Comparison of ENCODE assay signal across 18 cellular contexts in genomic region chr11:44901120-44901519, GRCh38. TPM values are rescaled to one million over a fixed set of nuclear protein-coding genes. Genes with fewer than 3 reads are reported as not detected.
A peak's percentile ranks its signal among the peaks of the same experiment; 100 is the strongest.
DNase-seq lines count a peak whose midpoint lies in the region; FAIRE-seq and TF ChIP-seq lines count a peak whose summit lies in the region.
"Had no signal": no experiment of that assay in that cellular context is flagged by ENCODE, and none has a peak within 500 bp of the region (broad histone marks: within the 10 kb centered on the region; RNA-seq: fewer than 3 reads in every experiment).

No MANE protein-coding gene starts in this region.

- H3K36me3 ChIP-seq in HEK293 (ENCODE audit: control insufficient read depth in 2 of 2, insufficient read depth in 1 of 2, low read length in 2 of 2) (no peaks in the 10 kb centered on the region), H1 (ENCODE audit: control insufficient read depth in 2 of 4, insufficient read depth in 4 of 4, low read length in 3 of 4) (no peaks in the 10 kb centered on the region), osteoblast (ENCODE audit: insufficient read depth, low read length) (no peaks in the 10 kb centered on the region)

- H3K27ac ChIP-seq in H9 (ENCODE audit: insufficient read length, low read depth, low read length) (no peak overlapping the region), HEK293 (ENCODE audit: extremely low read depth, low read depth, low read length) (no peak overlapping the region), H1 (ENCODE audit: low read depth, low read length) (no peak overlapping the region), osteoblast (ENCODE audit: low read depth, low read length) (no peak overlapping the region)

- H3K23ac ChIP-seq in H9 (ENCODE audit: insufficient read length, low read depth, low read length) (no peak overlapping the region), H1 (ENCODE audit: insufficient read length) (no peak overlapping the region)

- H2BK5ac ChIP-seq in H9 (ENCODE audit: insufficient read length, low read length), result no peak overlapping the region
- H2BK5ac ChIP-seq in H1 (ENCODE audit: low read depth, low read length), result no peak overlapping the region

- no peaks in the 10 kb centered on the region for H4K20me1 ChIP-seq in H9 (ENCODE audit: control insufficient read depth, insufficient read depth, insufficient read length)
- H4K20me1 ChIP-seq in H1 (replicated peaks in 1 of 2; ENCODE audit: control insufficient read depth in 1 of 2, insufficient read depth in 2 of 2, low read length in 2 of 2), result no peaks in the 10 kb centered on the region
- no peaks in the 10 kb centered on the region for H4K20me1 ChIP-seq in osteoblast (ENCODE audit: insufficient read depth, low read length)

- H3K27me3 Mint-ChIP-seq in H9 (ENCODE audit: low read depth), result peaks cover 2% of the 10 kb centered on the region; the same call in 1 of the 2 replicates
- H3K27me3 Mint-ChIP-seq: CD4-positive, alpha-beta memory T cell had no signal

- H3K79me2 ChIP-seq in H9 (ENCODE audit: insufficient read depth, low read length) (no peaks in the 10 kb centered on the region), H1 (ENCODE audit: control insufficient read depth in 1 of 2, insufficient read depth in 2 of 2, low read length in 2 of 2) (no peaks in the 10 kb centered on the region), osteoblast (ENCODE audit: insufficient read depth, low read length) (no peaks in the 10 kb centered on the region)

- H3K18ac ChIP-seq in H9 (ENCODE audit: insufficient read length, low read depth, low read length), result no peak overlapping the region
- H3K18ac ChIP-seq in H1 (ENCODE audit: extremely low read depth, low read length), result no peak overlapping the region

- CTCF ChIA-PET in HEK293 (lab: Yijun Ruan, JAX) (interaction anchor here (1.1 to 1.8 kb wide), 2 partner anchors 10 to 26 kb away, joined by 3 to 9 read pairs; no protein-coding TSS in a partner anchor), H1 (lab: Charles Lee; ENCODE audit: partially characterized antibody) (interaction anchor here (1.0 to 4.3 kb wide), 9 partner anchors 9 to 284 kb away, joined by 4 to 24 read pairs (median 5); no protein-coding TSS in a partner anchor)

- no peak for TF ChIP-seq EP300 in H1 (IDR thresholded peaks at IDR 0.05; ENCODE audit: borderline replicate concordance in 1 of 2, low read depth in 2 of 2, low read length in 2 of 2)

- no peak overlapping the region for H2BK120ac ChIP-seq in H9 (ENCODE audit: low read depth, low read length, poor library complexity, severe bottlenecking)
- H2BK120ac ChIP-seq in H1 (replicated peaks; ENCODE audit: low read depth, low read length), result no peak overlapping the region

- H3K9me3 ChIP-seq in H9 (ENCODE audit: control insufficient read depth, low read depth, low read length) (no peaks in the 10 kb centered on the region), HEK293 (ENCODE audit: control insufficient read depth, insufficient read depth, low read depth, low read length) (no peaks in the 10 kb centered on the region), H1 (ENCODE audit: insufficient read depth in 2 of 2, low read depth in 1 of 2, low read length in 1 of 2) (no peaks in the 10 kb centered on the region), osteoblast (ENCODE audit: low read depth, low read length) (no peaks in the 10 kb centered on the region)

- no peak overlapping the region for H3K4ac ChIP-seq in H9 (ENCODE audit: low read depth, low read length)
- no peak overlapping the region for H3K4ac ChIP-seq in H1 (replicated peaks; ENCODE audit: insufficient read length, low read depth, low read length)

- H4K8ac ChIP-seq in H9 (replicated peaks; ENCODE audit: insufficient read length, low read depth, low read length) (no peak overlapping the region), H1 (ENCODE audit: extremely low read depth, insufficient read depth, low read length) (no peak overlapping the region)

- H3K4me1 Mint-ChIP-seq in H9, result peaks cover 25 to 32% of the 10 kb centered on the region in 2 experiments

- H3K36me3 Mint-ChIP-seq in H9 (ENCODE audit: insufficient read depth in 1 of 3, low read depth in 3 of 3), result peaks cover 7 to 11% (median 8%) of the 10 kb centered on the region in 3 experiments; a peak in 4 of 7 replicates

- no peak overlapping the region for H4K91ac ChIP-seq in H9 (ENCODE audit: insufficient read length, low read depth, low read length)
- H4K91ac ChIP-seq in H1 (replicated peaks; ENCODE audit: insufficient read length, low read length), result no peak overlapping the region

- TF ChIP-seq POLR2A in H1 (IDR thresholded peaks at IDR 0.05; ENCODE audit: control extremely low read depth in 1 of 2, low read depth in 2 of 2, low read length in 2 of 2), result no peak

- H3K9ac ChIP-seq in H9 (ENCODE audit: extremely low read depth, insufficient read length, low read length) (no peak overlapping the region), H1 (replicated peaks in 1 of 4; ENCODE audit: extremely low read depth in 1 of 4, low read depth in 3 of 4, low read length in 3 of 4) (no peak overlapping the region)

- POLR2A ChIA-PET in HEK293 (lab: Yijun Ruan, JAX) (no interaction called here), H1 (lab: Charles Lee; ENCODE audit: partially characterized antibody) (no interaction called here)

- no peak for FAIRE-seq in H1 (lab: Jason Lieb, UNC)
- FAIRE-seq: GM12891, GM18507, H54 had no signal

- H3K4me2 ChIP-seq in H9 (ENCODE audit: insufficient read depth, insufficient read length, low read length) (no peak overlapping the region), H1 (ENCODE audit: insufficient read depth in 1 of 2, low read depth in 2 of 2, low read length in 2 of 2) (no peak overlapping the region), osteoblast (ENCODE audit: insufficient read depth, low read length) (no peak overlapping the region)
- H3K4me2 ChIP-seq: GM23338 had no signal

- no peak for TF ChIP-seq RAD21 in H1 (IDR thresholded peaks at IDR 0.05 in 1 of 2, conservative IDR thresholded peaks at IDR 0.05 in 1 of 2; ENCODE audit: low read depth in 2 of 2, low read length in 2 of 2)

- H3K4me1 ChIP-seq in H9 (ENCODE audit: insufficient read depth, low read length) (peaks cover 4% of the 10 kb centered on the region; the same call in 1 of the 2 replicates), HEK293 (ENCODE audit: control insufficient read depth, insufficient read depth, low read length) (no peaks in the 10 kb centered on the region), H1 (replicated peaks in 1 of 4; ENCODE audit: control insufficient read depth in 3 of 4, insufficient read depth in 4 of 4, low read length in 3 of 4) (peaks cover 2 to 14% (median 7%) of the 10 kb centered on the region in 4 experiments), osteoblast (ENCODE audit: insufficient read depth, low read length) (no peaks in the 10 kb centered on the region)

- no peak overlapping the region for H3K4me3 ChIP-seq in HEK293 (ENCODE audit: low read depth, low read length)
- H3K4me3 ChIP-seq in H1 (ENCODE audit: extremely low read depth in 1 of 4, insufficient read depth in 2 of 4, low read depth in 3 of 4, low read length in 4 of 4), result no peak overlapping the region
- H3K4me3 ChIP-seq in osteoblast (ENCODE audit: insufficient read depth, low read length), result no peak overlapping the region
- H3K4me3 ChIP-seq: GM23338 had no signal

- TF ChIP-seq CTCF in H9 (conservative IDR thresholded peaks at IDR 0.05) (no peak), HEK293 (tag by site-specific recombination; IDR thresholded peaks at IDR 0.05) (no peak), H1 (IDR thresholded peaks at IDR 0.05; ENCODE audit: control extremely low read depth in 1 of 3, insufficient read depth in 1 of 3, low read depth in 1 of 3, low read length in 3 of 3) (no peak), osteoblast (IDR thresholded peaks at IDR 0.05; ENCODE audit: extremely low read depth, low read depth, low read length) (no peak)

- H3K27ac Mint-ChIP-seq in H9, result peak overlapping the region in 2 of 3 experiments; percentile 34 to 59; a peak in 2 of 7 replicates
- H3K27ac Mint-ChIP-seq: GM23338 had no signal

- no peak overlapping the region for H2AK5ac ChIP-seq in H9 (ENCODE audit: insufficient read length, low read length)
- no peak overlapping the region for H2AK5ac ChIP-seq in H1 (ENCODE audit: low read depth, low read length)

- H3K27me3 ChIP-seq in H9 (ENCODE audit: insufficient read depth, low read length) (no peaks in the 10 kb centered on the region), H1 (replicated peaks in 1 of 4; ENCODE audit: control insufficient read depth in 3 of 4, extremely low read depth in 1 of 4, insufficient read depth in 3 of 4, low read length in 3 of 4) (0 out of 7 replicates have a peak, but pooled peaks cover 0 to 3% (median 0%) of the 10 kb centered on the region in 4 experiments), osteoblast (ENCODE audit: insufficient read depth, low read length) (peaks cover 3% of the 10 kb centered on the region)

- H3T11ph ChIP-seq in H9 (ENCODE audit: low read length), result no peak overlapping the region

- no peak overlapping the region for H2BK20ac ChIP-seq in H9 (ENCODE audit: low read depth, low read length, poor library complexity, severe bottlenecking)
- no peak overlapping the region for H2BK20ac ChIP-seq in H1 (ENCODE audit: low read length)

- H2AFZ ChIP-seq in H9 (ENCODE audit: low read length) (no peak overlapping the region), H1 (ENCODE audit: low read length) (no peak overlapping the region), osteoblast (ENCODE audit: low read length) (no peak overlapping the region)
- H2AFZ ChIP-seq: GM23338 had no signal

- DNase-seq in H9, result no peak
- DNase-seq in H1 (ENCODE audit: low read depth in 1 of 2, low spot score in 2 of 2), result no peak
- peak; percentile 13 for DNase-seq in osteoblast (ENCODE audit: insufficient read length, low spot score, missing footprints)
- no peak for DNase-seq in NCI-H1048 (lab: John Stamatoyannopoulos, UW)
- DNase-seq in iPS-NIHi7 (ENCODE audit: extremely low spot score), result no peak
- DNase-seq: C1 segment of cervical spinal cord; Calu3; CD4-positive, alpha-beta memory T cell; COR-L47; DMS53; DMS79 treated with DMSO at 0.1 percent for 48 hours; GF-D8; HCEC 1CT had no signal

- no CpG with 5 or more reads among the region's 7 CpGs for WGBS in H9 (ENCODE audit: extremely low coverage, insufficient read length, low lambda C conversion rate)
- WGBS in H1 (ENCODE audit: extremely low coverage in 1 of 2, insufficient coverage in 1 of 2, insufficient read length in 1 of 2, insufficient replicate concordance in 2 of 2, low coverage in 1 of 2, low lambda C conversion rate in 2 of 2, missing lambda C conversion rate in 1 of 2), 2 experiments, result 98% methylated on average over 6 of the region's 7 CpGs; no CpG with 5 or more reads in 1 of the 2 experiments

- H3K9me3 Mint-ChIP-seq in H9, result peaks cover 10 to 13% of the 10 kb centered on the region in 2 experiments; a peak in 3 of 5 replicates
- H3K9me3 Mint-ChIP-seq: CD4-positive, alpha-beta memory T cell had no signal

- no peaks in the 10 kb centered on the region for H3K79me1 ChIP-seq in H9 (ENCODE audit: insufficient read depth, low read depth, low read length, poor library complexity, severe bottlenecking)
- no peaks in the 10 kb centered on the region for H3K79me1 ChIP-seq in H1 (ENCODE audit: low read depth, low read length)

- H3K23me2 ChIP-seq in H9 (ENCODE audit: insufficient read length, low read depth, low read length, poor library complexity, severe bottlenecking), result no peaks in the 10 kb centered on the region
- H3K23me2 ChIP-seq in H1 (ENCODE audit: low read depth, low read length), result no peaks in the 10 kb centered on the region; the same call in 1 of the 2 replicates

- H2BK12ac ChIP-seq in H9 (ENCODE audit: insufficient read length, low read depth, low read length) (no peak overlapping the region), H1 (ENCODE audit: low read depth, low read length) (0 out of 2 replicates have a peak overlapping the region, but pooled peaks have one; percentile 11)

- H4K5ac ChIP-seq in H9 (ENCODE audit: insufficient read length, low read depth, low read length) (no peak overlapping the region), H1 (ENCODE audit: insufficient read length, low read depth, low read length) (no peak overlapping the region)

- H3K56ac ChIP-seq in H9 (ENCODE audit: insufficient read length, low read depth, low read length) (no peak overlapping the region), H1 (replicated peaks; ENCODE audit: insufficient read length, low read depth, low read length) (no peak overlapping the region)

- no peak overlapping the region for H3K4me3 Mint-ChIP-seq in H9
- H3K4me3 Mint-ChIP-seq: CD4-positive, alpha-beta memory T cell; GM23338 had no signal

- H3K14ac ChIP-seq in H9 (ENCODE audit: insufficient read depth, low read length) (no peak overlapping the region), H1 (ENCODE audit: insufficient read length) (no peak overlapping the region)

- no peak overlapping the region for H2BK15ac ChIP-seq in H9 (ENCODE audit: low read depth, low read length)
- H2BK15ac ChIP-seq in H1 (ENCODE audit: low read length), result 0 out of 2 replicates have a peak overlapping the region, but pooled peaks have one; percentile 34

RNA-seq across cellular contexts. Expression of gene TP53I11, which starts 49.6 kb away (rescaled TPM):
- 94.2 and 95.6 TPM in 2 replicates for total RNA-seq in H9 (2021)
- 46.3 and 53.7 TPM in 2 replicates for total RNA-seq in H1 (2021; fragmentation: NEBNext Ultra II Directional; extraction: Animal tissue kit (Norgen Biotek cat#: 25700))
- 34.0 and 47.5 TPM in 2 replicates for polyA plus RNA-seq in H1 (2011; rRNA removed)
- 25.8 TPM for polyA plus RNA-seq in H1 (2011; cell fraction: cytosol; rRNA removed)
- polyA plus RNA-seq in H1 (2011; cell fraction: nucleus; rRNA removed), result 48.2 TPM
- polyA plus RNA-seq in H1 (2012, experiment 1 of 2), result 44.1 to 78.7 TPM (median 68.4 TPM) in 4 replicates
- polyA plus RNA-seq in H1 (2012, experiment 2 of 2), result 49.8 TPM
- 52.1 TPM for polyA plus RNA-seq in H1 (2013, experiment 1 of 2)
- 59.6 TPM for polyA plus RNA-seq in H1 (2013, experiment 2 of 2)
- polyA minus RNA-seq in H1 (2011; rRNA and poly(A)+ RNA removed), result 26.4 and 26.9 TPM in 2 replicates
- 34.6 TPM for polyA minus RNA-seq in H1 (2011; cell fraction: cytosol; rRNA and poly(A)+ RNA removed)
- polyA minus RNA-seq in H1 (2011; cell fraction: nucleus; rRNA and poly(A)+ RNA removed), result 44.5 TPM
- total RNA-seq in osteoblast, result 43.9 and 47.8 TPM in 2 replicates
